In genomic region chrX:71638409-71638808, GRCh38 we compare ENCODE assay signal across 32 cellular contexts. TPM values are rescaled to one million over a fixed set of nuclear protein-coding genes. Genes with fewer than 3 reads are reported as not detected.
DNase-seq lines count a peak whose midpoint lies in the region; ATAC-seq, FAIRE-seq and TF ChIP-seq lines count a peak whose summit lies in the region.
"Had no signal": no experiment of that assay in that cellular context is flagged by ENCODE, and none has a peak within 500 bp of the region (broad histone marks: within the 10 kb centered on the region; RNA-seq: fewer than 3 reads in every experiment).

No MANE protein-coding gene starts in this region.

- in situ Hi-C loops in HepG2 (cut with HindIII; ENCODE audit: extremely low pct_ligation_motif_present, low pct_unique_long_range_greater_than_20kb), result no loop called here

- H2BK120ac ChIP-seq in mesenchymal stem cell (ENCODE audit: low read depth, low read length), result no peak overlapping the region
- H2BK120ac ChIP-seq in H9 (ENCODE audit: low read depth, low read length, poor library complexity, severe bottlenecking), result no peak overlapping the region

- no peak overlapping the region for H2AFZ ChIP-seq in HepG2 (ENCODE audit: low read length)
- H2AFZ ChIP-seq in MM.1S (ENCODE audit: low read length), result no peak overlapping the region
- no peak overlapping the region for H2AFZ ChIP-seq in mesenchymal stem cell (ENCODE audit: low read depth, low read length)
- no peak overlapping the region for H2AFZ ChIP-seq in H9 (ENCODE audit: low read length)

- H3K79me1 ChIP-seq in mesenchymal stem cell (replicated peaks; ENCODE audit: low read length, poor library complexity, severe bottlenecking) (no peaks in the 10 kb centered on the region), H9 (ENCODE audit: insufficient read depth, low read depth, low read length, poor library complexity, severe bottlenecking) (no peaks in the 10 kb centered on the region)

- no peak overlapping the region for H3T11ph ChIP-seq in H9 (ENCODE audit: low read length)

- H4K20me1 ChIP-seq in HepG2 (ENCODE audit: insufficient read depth, low read length) (no peaks in the 10 kb centered on the region), MM.1S (ENCODE audit: insufficient read depth, low read length) (no peaks in the 10 kb centered on the region), H9 (ENCODE audit: control insufficient read depth, insufficient read depth, insufficient read length) (no peaks in the 10 kb centered on the region)

- CTCF ChIA-PET in HepG2 (lab: Yijun Ruan, JAX; ENCODE audit: low intra/inter-chr PET ratio, low total read pairs), result no interaction called here

- peaks cover 22% of the 10 kb centered on the region for H3K4me1 ChIP-seq in HepG2 (ENCODE audit: insufficient read depth, low read length)
- H3K4me1 ChIP-seq in right lobe of liver, result no peaks in the 10 kb centered on the region
- peaks cover 24% of the 10 kb centered on the region for H3K4me1 ChIP-seq in MM.1S (ENCODE audit: low read length)
- no peaks in the 10 kb centered on the region for H3K4me1 ChIP-seq in mesenchymal stem cell (ENCODE audit: control insufficient read depth, insufficient read depth, low read depth, low read length)
- H3K4me1 ChIP-seq in H9 (ENCODE audit: insufficient read depth, low read length), result no peaks in the 10 kb centered on the region
- H3K4me1 ChIP-seq: colonic mucosa, HAP-1, pancreas had no signal

- H3K4me3 ChIP-seq in HepG2 (replicated peaks in 1 of 3; ENCODE audit: insufficient read depth in 1 of 3, low read depth in 2 of 3, low read length in 3 of 3), result no peak overlapping the region
- no peak overlapping the region for H3K4me3 ChIP-seq in right lobe of liver
- H3K4me3 ChIP-seq in MM.1S (ENCODE audit: low read length), result no peak overlapping the region
- peak overlapping the region in 1 of 2 experiments; percentile 34 for H3K4me3 ChIP-seq in mesenchymal stem cell (ENCODE audit: insufficient read depth in 1 of 2, low read depth in 1 of 2, low read length in 2 of 2)
- H3K4me3 ChIP-seq: colonic mucosa, gastrocnemius medialis, HAP-1, pancreas, thyroid gland had no signal

- H3K9me3 ChIP-seq in HepG2 (ENCODE audit: low read length), result no peaks in the 10 kb centered on the region
- no peaks in the 10 kb centered on the region for H3K9me3 ChIP-seq in right lobe of liver
- H3K9me3 ChIP-seq in MM.1S (replicated peaks; ENCODE audit: insufficient read depth, low read length), result no peaks in the 10 kb centered on the region
- H3K9me3 ChIP-seq in mesenchymal stem cell (ENCODE audit: control insufficient read depth, low read length), result no peaks in the 10 kb centered on the region
- peaks cover 46% of the 10 kb centered on the region for H3K9me3 ChIP-seq in H9 (ENCODE audit: control insufficient read depth, low read depth, low read length)
- H3K9me3 ChIP-seq: colonic mucosa, gastrocnemius medialis, HAP-1, pancreas, thyroid gland had no signal

- TF ChIP-seq EP300 in HepG2 (IDR thresholded peaks at IDR 0.05; ENCODE audit: low read depth in 2 of 2, low read length in 2 of 2) (no peak), HepG2 (CRISPR knock-in tag; IDR thresholded peaks at IDR 0.05; ENCODE audit: borderline replicate concordance) (no peak)

- no peak overlapping the region for H2BK20ac ChIP-seq in H9 (ENCODE audit: low read depth, low read length, poor library complexity, severe bottlenecking)

- TF ChIP-seq CTCF in HepG2 (CRISPR knock-in tag; IDR thresholded peaks at IDR 0.05) (no peak), right lobe of liver (IDR thresholded peaks at IDR 0.05) (no peak), MM.1S (IDR thresholded peaks at IDR 0.05; ENCODE audit: low read length) (no peak), H9 (conservative IDR thresholded peaks at IDR 0.05) (no peak)

- H3K4me2 ChIP-seq in HepG2 (ENCODE audit: low read depth, low read length), result peak overlapping the region; percentile 47; the same call in 1 of the 2 replicates
- H3K4me2 ChIP-seq in MM.1S (ENCODE audit: low read depth, low read length), result peak overlapping the region; percentile 21; the same call in 1 of the 2 replicates
- no peak overlapping the region for H3K4me2 ChIP-seq in mesenchymal stem cell (ENCODE audit: low read length, poor library complexity, severe bottlenecking)
- H3K4me2 ChIP-seq in H9 (ENCODE audit: insufficient read depth, insufficient read length, low read length), result no peak overlapping the region

- H3K9ac ChIP-seq in HepG2 (ENCODE audit: insufficient read depth, low read depth, low read length) (no peak overlapping the region), MM.1S (ENCODE audit: low read length) (no peak overlapping the region), mesenchymal stem cell (ENCODE audit: low read length) (peak overlapping the region; percentile 67), H9 (ENCODE audit: extremely low read depth, insufficient read length, low read length) (no peak overlapping the region)

- no peak overlapping the region for H4K5ac ChIP-seq in H9 (ENCODE audit: insufficient read length, low read depth, low read length)

- H3K27ac ChIP-seq in HepG2 (ENCODE audit: extremely low read length, insufficient read depth, low read length) (no peak overlapping the region), right lobe of liver (no peak overlapping the region), MM.1S (ENCODE audit: low read length) (no peak overlapping the region), mesenchymal stem cell (ENCODE audit: low read length, poor library complexity, severe bottlenecking) (no peak overlapping the region), H9 (ENCODE audit: insufficient read length, low read depth, low read length) (no peak overlapping the region)
- H3K27ac ChIP-seq: colonic mucosa, HL-60, pancreas had no signal

- H3K9me2 ChIP-seq in MM.1S (replicated peaks; ENCODE audit: insufficient read depth, low read length), result no peaks in the 10 kb centered on the region

- POLR2A ChIA-PET in HepG2 (lab: Yijun Ruan, JAX), result no interaction called here

- no peak overlapping the region for H3K18ac ChIP-seq in mesenchymal stem cell (ENCODE audit: low read depth in 1 of 2, low read length in 2 of 2)
- H3K18ac ChIP-seq in H9 (ENCODE audit: insufficient read length, low read depth, low read length), result no peak overlapping the region

- H3K23ac ChIP-seq in mesenchymal stem cell (ENCODE audit: low read length in 2 of 2), result no peak overlapping the region
- H3K23ac ChIP-seq in H9 (ENCODE audit: insufficient read length, low read depth, low read length), result no peak overlapping the region

- H2BK15ac ChIP-seq in mesenchymal stem cell (ENCODE audit: low read depth, poor library complexity, severe bottlenecking) (no peak overlapping the region), H9 (ENCODE audit: low read depth, low read length) (no peak overlapping the region)

- H3K14ac ChIP-seq in mesenchymal stem cell (ENCODE audit: low read length in 2 of 2) (no peak overlapping the region), H9 (ENCODE audit: insufficient read depth, low read length) (no peak overlapping the region)

- 50% methylated on average over 4 of the region's 4 CpGs for WGBS in HepG2 (ENCODE audit: low lambda C conversion rate)
- 58% methylated on average over 4 of the region's 4 CpGs for WGBS in right lobe of liver (ENCODE audit: insufficient coverage, low coverage, low lambda C conversion rate, missing lambda C conversion rate)
- WGBS in mesenchymal stem cell, result 85% methylated on average over 3 of the region's 4 CpGs
- no CpG with 5 or more reads among the region's 4 CpGs for WGBS in H9 (ENCODE audit: extremely low coverage, insufficient read length, low lambda C conversion rate)

- H4K91ac ChIP-seq in mesenchymal stem cell (ENCODE audit: low read length), result no peak overlapping the region
- no peak overlapping the region for H4K91ac ChIP-seq in H9 (ENCODE audit: insufficient read length, low read depth, low read length)

- H2BK5ac ChIP-seq in mesenchymal stem cell (ENCODE audit: low read depth, low read length, poor library complexity, severe bottlenecking) (no peak overlapping the region), H9 (ENCODE audit: insufficient read length, low read length) (no peak overlapping the region)

- H2AK5ac ChIP-seq in mesenchymal stem cell (ENCODE audit: low read length, severe bottlenecking) (no peak overlapping the region), H9 (ENCODE audit: insufficient read length, low read length) (no peak overlapping the region)

- H2BK12ac ChIP-seq in mesenchymal stem cell (ENCODE audit: low read length in 2 of 2) (no peak overlapping the region), H9 (ENCODE audit: insufficient read length, low read depth, low read length) (no peak overlapping the region)

- intact Hi-C loops in HepG2 (cut with micrococcal nuclease; ENCODE audit: unreplicated experiment), result no loop called here
- intact Hi-C loops in right lobe of liver (cut with DNase I), result no loop called here

- no peaks in the 10 kb centered on the region for H3K36me3 ChIP-seq in HepG2 (replicated peaks in 1 of 2; ENCODE audit: control insufficient read depth in 1 of 2, insufficient read depth in 2 of 2, low read length in 2 of 2)
- H3K36me3 ChIP-seq in right lobe of liver, result no peaks in the 10 kb centered on the region
- H3K36me3 ChIP-seq in MM.1S (replicated peaks; ENCODE audit: insufficient read depth, low read length), result no peaks in the 10 kb centered on the region
- no peaks in the 10 kb centered on the region for H3K36me3 ChIP-seq in mesenchymal stem cell (ENCODE audit: control insufficient read depth in 1 of 2, insufficient read depth in 2 of 2, low read depth in 1 of 2, low read length in 2 of 2)
- H3K36me3 ChIP-seq: colonic mucosa, gastrocnemius medialis, HAP-1, pancreas, thyroid gland had no signal

- no peak overlapping the region for H3K4me3 Mint-ChIP-seq in H9
- H3K4me3 Mint-ChIP-seq: nephron progenitor cell; T-helper 2 cell treated with Interferon-gamma antibody and Interleukin-4, amounts not matched to agents 5 μg/mL and 100 μg/mL, for 36 hours had no signal

- H3K4me1 Mint-ChIP-seq in H9, result no peaks in the 10 kb centered on the region
- H3K4me1 Mint-ChIP-seq: nephron progenitor cell had no signal

- H3K4ac ChIP-seq in mesenchymal stem cell (ENCODE audit: low read depth in 1 of 2, low read length in 2 of 2) (no peak overlapping the region), H9 (ENCODE audit: low read depth, low read length) (no peak overlapping the region)

- no peak for DNase-seq in HepG2 (ENCODE audit: low spot score)
- DNase-seq in right lobe of liver, result no peak
- DNase-seq in MM.1S, result no peak
- no peak for DNase-seq in mesenchymal stem cell
- DNase-seq in NCI-H2196 (lab: John Stamatoyannopoulos, UW; ENCODE audit: unreplicated experiment), result no peak
- DNase-seq in H9, result no peak
- no peak for DNase-seq in HTR-8/SVneo (ENCODE audit: insufficient read length, low spot score)
- DNase-seq in A172 (ENCODE audit: low spot score), result no peak
- DNase-seq: activated CD4-positive, alpha-beta T cell treated with anti-CD3 and anti-CD28 coated beads, Interleukin-2, amount 50 U/mL, for 1 hour; activated CD8-positive, alpha-beta memory T cell treated with anti-CD3 and anti-CD28 coated beads, Interleukin-2, amount 50 U/mL, for 48 hours; activated gamma-delta T cell treated with Interleukin-2 at 50 U/mL for 16 hours; colonic mucosa; DMS79; effector memory CD4-positive, alpha-beta T cell; gastrocnemius medialis; hypothalamus; left ventricle myocardium superior; NCI-H1105; NCI-H2029 treated with DMSO at 0.1 percent for 48 hours; NCI-H226; NCI-H748 treated with DMSO at 0.1 percent for 48 hours; nephron progenitor cell; pancreas; stimulated activated CD4-positive, alpha-beta T cell treated with anti-CD3 and anti-CD28 coated beads, Interleukin-12 subunit alpha, Interleukin-12 subunit beta, amount 100 ng/mL, for 4 hours; stimulated activated CD4-positive, alpha-beta T cell treated with anti-CD3 and anti-CD28 coated beads, Interleukin-4, amount 100 ng/mL, for 24 hours; stimulated activated naive CD4-positive, alpha-beta T cell; thyroid gland had no signal

- ATAC-seq in HepG2 (no peak), right lobe of liver (no peak)
- ATAC-seq: esophagus mucosa, gastrocnemius medialis, left ventricle myocardium superior, pancreas had no signal

- H3K79me2 ChIP-seq in HepG2 (ENCODE audit: insufficient read depth, low read length), result no peaks in the 10 kb centered on the region
- H3K79me2 ChIP-seq in MM.1S (ENCODE audit: low read length), result no peaks in the 10 kb centered on the region
- H3K79me2 ChIP-seq in H9 (ENCODE audit: insufficient read depth, low read length), result no peaks in the 10 kb centered on the region

- no peak overlapping the region for H3K56ac ChIP-seq in H9 (ENCODE audit: insufficient read length, low read depth, low read length)

- no peaks in the 10 kb centered on the region for H3K23me2 ChIP-seq in H9 (ENCODE audit: insufficient read length, low read depth, low read length, poor library complexity, severe bottlenecking)

- H4K8ac ChIP-seq in mesenchymal stem cell (ENCODE audit: low read length) (no peak overlapping the region), H9 (replicated peaks; ENCODE audit: insufficient read length, low read depth, low read length) (no peak overlapping the region)

- peaks cover 45 to 52% of the 10 kb centered on the region in 2 experiments for H3K9me3 Mint-ChIP-seq in H9
- H3K9me3 Mint-ChIP-seq: T-helper 2 cell treated with Interferon-gamma antibody and Interleukin-4, amounts not matched to agents 5 μg/mL and 100 μg/mL, for 36 hours had no signal

- H3K27ac Mint-ChIP-seq in H9, result no peak overlapping the region
- H3K27ac Mint-ChIP-seq: nephron progenitor cell; T-helper 2 cell treated with Interferon-gamma antibody and Interleukin-4, amounts not matched to agents 5 μg/mL and 100 μg/mL, for 36 hours had no signal

- H3K27me3 ChIP-seq in HepG2 (ENCODE audit: control insufficient read depth in 1 of 2, insufficient read depth in 2 of 2, low read length in 2 of 2), result no peaks in the 10 kb centered on the region; a peak in 1 of 5 replicates
- no peaks in the 10 kb centered on the region for H3K27me3 ChIP-seq in right lobe of liver
- no peaks in the 10 kb centered on the region for H3K27me3 ChIP-seq in MM.1S (replicated peaks; ENCODE audit: insufficient read depth, low read length)
- H3K27me3 ChIP-seq in mesenchymal stem cell (ENCODE audit: control insufficient read depth in 1 of 2, insufficient read depth in 1 of 2, low read length in 2 of 2), result peaks cover 0 to 13% of the 10 kb centered on the region in 2 experiments
- no peaks in the 10 kb centered on the region for H3K27me3 ChIP-seq in H9 (ENCODE audit: insufficient read depth, low read length)
- H3K27me3 ChIP-seq: colonic mucosa, gastrocnemius medialis, pancreas, thyroid gland had no signal

- no peaks in the 10 kb centered on the region for H3F3A ChIP-seq in MM.1S (ENCODE audit: insufficient read depth, low read length)

- peaks cover 4% of the 10 kb centered on the region; the same call in 1 of the 2 replicates for H3K27me3 Mint-ChIP-seq in H9 (ENCODE audit: low read depth)

- no peak for TF ChIP-seq RAD21 in HepG2 (CRISPR knock-in tag; IDR thresholded peaks at IDR 0.05)

- TF ChIP-seq POLR2A in HepG2 (IDR thresholded peaks at IDR 0.05; ENCODE audit: insufficient read depth in 1 of 2, low read depth in 2 of 2, low read length in 2 of 2) (no peak), right lobe of liver (IDR thresholded peaks at IDR 0.05) (no peak)

- no peaks in the 10 kb centered on the region for H3K36me3 Mint-ChIP-seq in H9 (ENCODE audit: insufficient read depth in 1 of 3, low read depth in 3 of 3)

- no TSS peak for BruUV-seq in HepG2 (replicated peaks; lab: Mats Ljungman, UMichigan)

- no peak for FAIRE-seq in HepG2 (lab: Jason Lieb, UNC)
- FAIRE-seq in HTR-8/SVneo (lab: Jason Lieb, UNC), result no peak
- FAIRE-seq: bronchial epithelial cell, pancreas had no signal

RNA-seq across cellular contexts. Expression of gene CXCR3, which starts 20.1 kb away (rescaled TPM):
- total RNA-seq in HepG2 (2016; rRNA removed; fragmentation: Illumina TruSeq; extraction: Trizol), result 0.17 and 0.18 TPM in 2 replicates
- total RNA-seq in HepG2 (2016; cell fraction: cytosol; rRNA removed; fragmentation: Illumina TruSeq; extraction: Trizol; ENCODE audit: low read depth), result 0.18 and 0.20 TPM in 2 replicates
- total RNA-seq in HepG2 (2016; cell fraction: insoluble cytoplasmic fraction; rRNA removed; fragmentation: Illumina TruSeq; extraction: Trizol), result 0.13 TPM in 1 of 2 replicates, not detected in the other
- total RNA-seq in HepG2 (2016; cell fraction: membrane; rRNA removed; fragmentation: Illumina TruSeq; extraction: Trizol), result 0.10 and 0.15 TPM in 2 replicates
- total RNA-seq in HepG2 (2016; cell fraction: nucleus; rRNA removed; fragmentation: Illumina TruSeq; extraction: Trizol), result 0.22 and 0.37 TPM in 2 replicates
- polyA plus RNA-seq in HepG2 (2011; rRNA removed), result not detected in 2 replicates
- not detected in 2 replicates for polyA plus RNA-seq in HepG2 (2011; cell fraction: cytosol; rRNA removed)
- polyA plus RNA-seq in HepG2 (2011; cell fraction: nucleus; rRNA removed), result 0.07 TPM in 1 of 2 replicates, not detected in the other
- not detected in 2 replicates for polyA plus RNA-seq in HepG2 (2012)
- 0.08 and 0.09 TPM in 2 replicates for polyA plus RNA-seq in HepG2 (2016; cell fraction: cytosol; fragmentation: Illumina TruSeq; extraction: Trizol; ENCODE audit: low read depth)
- 0.32 TPM in 1 of 2 replicates, not detected in the other for polyA plus RNA-seq in HepG2 (2016; cell fraction: insoluble cytoplasmic fraction; fragmentation: Illumina TruSeq; extraction: Trizol; ENCODE audit: low read depth)
- 0.15 and 0.27 TPM in 2 replicates for polyA plus RNA-seq in HepG2 (2016; cell fraction: membrane; fragmentation: Illumina TruSeq; extraction: Trizol; ENCODE audit: low read depth)
- 0.28 and 0.29 TPM in 2 replicates for polyA plus RNA-seq in HepG2 (2016; cell fraction: nucleus; fragmentation: Illumina TruSeq; extraction: Trizol; ENCODE audit: insufficient read depth, low read depth)
- 0.30 TPM in 1 of 2 replicates, not detected in the other for polyA minus RNA-seq in HepG2 (2011; rRNA and poly(A)+ RNA removed; ENCODE audit: low replicate concordance)
- polyA minus RNA-seq in HepG2 (2011; cell fraction: cytosol; rRNA and poly(A)+ RNA removed), result not detected in 2 replicates
- polyA minus RNA-seq in HepG2 (2011; cell fraction: nucleus; rRNA and poly(A)+ RNA removed), result not detected in 2 replicates
- under 1 TPM in 1 of 6 experiments, not detected in 5; 0.13 TPM for total RNA-seq in right lobe of liver
- not detected for polyA plus RNA-seq in mesenchymal stem cell (2013, experiment 1 of 2)
- polyA plus RNA-seq in mesenchymal stem cell (2013, experiment 2 of 2), result not detected
- total RNA-seq in H9 (2021), result not detected in 2 replicates
- not detected in 2 replicates for total RNA-seq in A172 (2014; rRNA removed; shearing (Covaris generic))
- total RNA-seq: bronchial epithelial cell, esophagus mucosa, gastrocnemius medialis had no signal

Comparison
In these comparisons a context has a peak if more than half of its experiments do, and no peak if none do; other contexts are left out.
1. H3K4me2 ChIP-seq: peak in HepG2 (single experiment) and MM.1S (single experiment); none in mesenchymal stem cell (single experiment) and H9 (single experiment).